Comparison of ENCODE assay signal across 1 cellular context in the genomic region with DNA sequence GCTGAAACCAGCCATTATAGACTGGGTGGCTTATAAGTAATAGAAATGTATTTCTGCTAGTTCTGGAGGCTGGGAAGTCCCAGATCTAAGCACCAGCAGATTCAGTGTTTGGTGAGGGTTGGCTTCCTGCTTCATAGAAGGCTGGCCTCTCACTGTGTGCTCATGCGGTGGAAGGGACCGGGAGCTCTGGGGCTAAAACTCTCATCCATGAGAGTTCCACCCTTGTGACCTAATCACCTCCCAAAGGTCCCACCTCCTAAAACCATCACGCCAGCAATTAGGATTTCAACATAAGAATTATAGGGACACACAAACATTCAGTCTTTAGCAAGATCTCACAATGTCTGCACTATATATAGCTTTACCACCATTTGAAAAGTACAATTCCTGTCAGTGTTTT.
TF ChIP-seq lines count a peak whose summit lies in the region.

No MANE protein-coding gene starts in this region.

TF ChIP-seq in SK-N-SH, 30 proteins besides CTCF, POLR2A, EP300 and RAD21 (continued from another document):
- TF ChIP-seq, protein P1, sequence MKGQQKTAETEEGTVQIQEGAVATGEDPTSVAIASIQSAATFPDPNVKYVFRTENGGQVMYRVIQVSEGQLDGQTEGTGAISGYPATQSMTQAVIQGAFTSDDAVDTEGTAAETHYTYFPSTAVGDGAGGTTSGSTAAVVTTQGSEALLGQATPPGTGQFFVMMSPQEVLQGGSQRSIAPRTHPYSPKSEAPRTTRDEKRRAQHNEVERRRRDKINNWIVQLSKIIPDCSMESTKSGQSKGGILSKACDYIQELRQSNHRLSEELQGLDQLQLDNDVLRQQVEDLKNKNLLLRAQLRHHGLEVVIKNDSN (IDR thresholded peaks at IDR 0.05; ENCODE audit: borderline replicate concordance, low read depth): no peak
- TF ChIP-seq, protein P2, sequence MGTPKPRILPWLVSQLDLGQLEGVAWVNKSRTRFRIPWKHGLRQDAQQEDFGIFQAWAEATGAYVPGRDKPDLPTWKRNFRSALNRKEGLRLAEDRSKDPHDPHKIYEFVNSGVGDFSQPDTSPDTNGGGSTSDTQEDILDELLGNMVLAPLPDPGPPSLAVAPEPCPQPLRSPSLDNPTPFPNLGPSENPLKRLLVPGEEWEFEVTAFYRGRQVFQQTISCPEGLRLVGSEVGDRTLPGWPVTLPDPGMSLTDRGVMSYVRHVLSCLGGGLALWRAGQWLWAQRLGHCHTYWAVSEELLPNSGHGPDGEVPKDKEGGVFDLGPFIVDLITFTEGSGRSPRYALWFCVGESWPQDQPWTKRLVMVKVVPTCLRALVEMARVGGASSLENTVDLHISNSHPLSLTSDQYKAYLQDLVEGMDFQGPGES (IDR thresholded peaks at IDR 0.05; ENCODE audit: low read depth, low read length): no peak
- TF ChIP-seq SIN3A (IDR thresholded peaks at IDR 0.05; ENCODE audit: borderline replicate concordance, low read depth, low read length): no peak
- TF ChIP-seq RCOR1 (IDR thresholded peaks at IDR 0.05; ENCODE audit: low read length): no peak
- no peak for TF ChIP-seq RXRA (IDR thresholded peaks at IDR 0.05; ENCODE audit: borderline replicate concordance, low read depth)
- TF ChIP-seq, protein P3, sequence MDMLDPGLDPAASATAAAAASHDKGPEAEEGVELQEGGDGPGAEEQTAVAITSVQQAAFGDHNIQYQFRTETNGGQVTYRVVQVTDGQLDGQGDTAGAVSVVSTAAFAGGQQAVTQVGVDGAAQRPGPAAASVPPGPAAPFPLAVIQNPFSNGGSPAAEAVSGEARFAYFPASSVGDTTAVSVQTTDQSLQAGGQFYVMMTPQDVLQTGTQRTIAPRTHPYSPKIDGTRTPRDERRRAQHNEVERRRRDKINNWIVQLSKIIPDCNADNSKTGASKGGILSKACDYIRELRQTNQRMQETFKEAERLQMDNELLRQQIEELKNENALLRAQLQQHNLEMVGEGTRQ (IDR thresholded peaks at IDR 0.05; ENCODE audit: borderline replicate concordance, low read depth, low read length): no peak
- no peak for TF ChIP-seq FOSL2 (IDR thresholded peaks at IDR 0.05; ENCODE audit: borderline replicate concordance, low read depth)
- TF ChIP-seq ELF1 (IDR thresholded peaks at IDR 0.05): no peak
- TF ChIP-seq TAF1 (IDR thresholded peaks at IDR 0.05; ENCODE audit: borderline replicate concordance, low read depth, low read length): no peak
- no peak for TF ChIP-seq RFX5 (IDR thresholded peaks at IDR 0.05; ENCODE audit: low read length)
- no peak for TF ChIP-seq CHD2 (IDR thresholded peaks at IDR 0.05; ENCODE audit: low read length, partially characterized antibody)
